ENCODE assay signal across 14 cellular contexts in the genomic region with DNA sequence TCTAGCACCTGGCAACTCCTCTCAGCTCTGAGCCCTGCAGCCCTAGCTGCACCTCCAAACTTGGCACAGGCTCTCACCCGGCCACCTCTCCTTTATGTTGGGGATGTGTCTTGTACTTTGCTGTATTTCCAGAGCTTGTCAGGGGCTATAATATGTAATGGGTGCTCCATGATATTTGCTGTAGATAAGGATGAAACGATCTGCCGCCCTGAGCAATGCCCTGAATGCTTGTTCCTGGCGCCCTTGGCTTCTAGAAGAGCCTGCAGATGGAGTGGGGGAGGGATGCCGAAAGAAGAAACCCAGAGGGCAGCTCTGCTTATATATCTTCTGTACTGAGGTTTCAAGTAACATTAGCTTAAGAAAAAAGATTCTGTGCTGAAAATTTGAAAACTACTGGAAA. TPM values are rescaled to one million over a fixed set of nuclear protein-coding genes. Genes with fewer than 3 reads are reported as not detected.
DNase-seq lines count a peak whose midpoint lies in the region; TF ChIP-seq lines count a peak whose summit lies in the region.
"Had no signal": no experiment of that assay in that cellular context is flagged by ENCODE, and none has a peak within 500 bp of the region (broad histone marks: within the 10 kb centered on the region; RNA-seq: fewer than 3 reads in every experiment).

No MANE protein-coding gene starts in this region.

- peak overlapping the region in 7 of 11 experiments; percentile 17 to 64 (median 39); a peak in 11 of 22 replicates for H3K27ac ChIP-seq in BLaER1 treated with 17β-estradiol and CSF1 and Interleukin-3, amounts not matched to agents 10 nM and 100 nM
- H3K27ac ChIP-seq in adrenal gland, result peak overlapping the region; percentile 19 to 88 (median 69)
- peak overlapping the region; percentile 93 for H3K27ac ChIP-seq in hepatocyte
- peak overlapping the region; percentile 55 for H3K27ac ChIP-seq in skeletal muscle tissue (ENCODE audit: low read depth, low read length)

- no peaks in the 10 kb centered on the region for H4K20me1 ChIP-seq in BLaER1 treated with 17β-estradiol and CSF1 and Interleukin-3, amounts not matched to agents 10 nM and 100 nM
- no peaks in the 10 kb centered on the region for H4K20me1 ChIP-seq in hepatocyte (ENCODE audit: insufficient read depth, poor library complexity, severe bottlenecking)

- H3K27me3 ChIP-seq in BLaER1 treated with 17β-estradiol and CSF1 and Interleukin-3, amounts not matched to agents 10 nM and 100 nM, result no peaks in the 10 kb centered on the region
- H3K27me3 ChIP-seq in adrenal gland (no peaks in the 10 kb centered on the region), hepatocyte (no peaks in the 10 kb centered on the region), skeletal muscle tissue (ENCODE audit: control insufficient read depth in 3 of 3, insufficient read depth in 3 of 3, low read length in 3 of 3) (no peaks in the 10 kb centered on the region)

- H2AFZ ChIP-seq in hepatocyte, result no peak overlapping the region

- no peaks in the 10 kb centered on the region for H3K9me2 ChIP-seq in hepatocyte (replicated peaks; ENCODE audit: insufficient read depth)

- H3K9ac ChIP-seq in BLaER1 treated with 17β-estradiol and CSF1 and Interleukin-3, amounts not matched to agents 10 nM and 100 nM, result peak overlapping the region in 3 of 11 experiments; percentile 19 to 37 (median 33); a peak in 2 of 22 replicates
- H3K9ac ChIP-seq in skeletal muscle tissue (ENCODE audit: low read depth in 1 of 3, low read length in 3 of 3), result no peak overlapping the region

- no peak overlapping the region for H3K4me3 ChIP-seq in BLaER1 treated with 17β-estradiol and CSF1 and Interleukin-3, amounts not matched to agents 10 nM and 100 nM
- H3K4me3 ChIP-seq in adrenal gland, result no peak overlapping the region
- H3K4me3 ChIP-seq in hepatocyte, result no peak overlapping the region
- no peak overlapping the region for H3K4me3 ChIP-seq in skeletal muscle tissue (ENCODE audit: low read length in 3 of 3)
- H3K4me3 ChIP-seq: thoracic aorta had no signal

- intact Hi-C loops in adrenal gland (cut with DNase I), result no loop called here

- DNase-seq in adrenal gland (no peak), hepatocyte (ENCODE audit: low spot score) (peak; percentile 53), islet precursor cell (no peak), KG1 (lab: John Stamatoyannopoulos, UW) (no peak), SHP77 (lab: John Stamatoyannopoulos, UW) (no peak)
- no peak for DNase-seq in activated naive CD4-positive, alpha-beta T cell treated with anti-CD3 and anti-CD28 coated beads, Interleukin-2, amount 50 U/mL, for 16 hours
- DNase-seq: activated naive CD4-positive, alpha-beta T cell; AML-193; DMS 273 treated with DMSO at 0.1 percent for 48 hours; NCI-H69; RPMI8226 had no signal

- no peaks in the 10 kb centered on the region for H3K9me3 ChIP-seq in BLaER1 treated with 17β-estradiol and CSF1 and Interleukin-3, amounts not matched to agents 10 nM and 100 nM (replicated peaks in 1 of 11)
- H3K9me3 ChIP-seq in adrenal gland (replicated peaks in 1 of 3) (no peaks in the 10 kb centered on the region), hepatocyte (ENCODE audit: low read depth) (no peaks in the 10 kb centered on the region), skeletal muscle tissue (ENCODE audit: control insufficient read depth in 3 of 3, low read length in 3 of 3) (no peaks in the 10 kb centered on the region)
- H3K9me3 ChIP-seq: thoracic aorta had no signal

- TF ChIP-seq CTCF in adrenal gland (IDR thresholded peaks at IDR 0.05) (no peak), hepatocyte (IDR thresholded peaks at IDR 0.05; ENCODE audit: poor library complexity) (no peak)

- TF ChIP-seq POLR2A in adrenal gland (IDR thresholded peaks at IDR 0.05), result no peak

- peak overlapping the region; percentile 31 to 80 (median 63) for H3K4me2 ChIP-seq in BLaER1 treated with 17β-estradiol and CSF1 and Interleukin-3, amounts not matched to agents 10 nM and 100 nM
- peak overlapping the region; percentile 48 for H3K4me2 ChIP-seq in hepatocyte

- WGBS in adrenal gland, 4 donors, result 83 to 92% (median 89%) methylated on average over 5 of the region's 5 CpGs
- 53% methylated on average over 5 of the region's 5 CpGs for WGBS in hepatocyte (ENCODE audit: low lambda C conversion rate, missing lambda C conversion rate)

- peaks cover 28 to 65% (median 39%) of the 10 kb centered on the region in 10 experiments for H3K4me1 ChIP-seq in BLaER1 treated with 17β-estradiol and CSF1 and Interleukin-3, amounts not matched to agents 10 nM and 100 nM
- H3K4me1 ChIP-seq in adrenal gland (replicated peaks in 1 of 2), result peaks cover 5 to 10% of the 10 kb centered on the region in 2 donors
- peaks cover 32% of the 10 kb centered on the region for H3K4me1 ChIP-seq in hepatocyte (ENCODE audit: insufficient read depth)
- peaks cover 4 to 9% (median 6%) of the 10 kb centered on the region in 3 donors for H3K4me1 ChIP-seq in skeletal muscle tissue (ENCODE audit: control insufficient read depth in 3 of 3, insufficient read depth in 3 of 3, low read length in 3 of 3)

- H3K36me3 ChIP-seq in BLaER1 treated with 17β-estradiol and CSF1 and Interleukin-3, amounts not matched to agents 10 nM and 100 nM, result no peaks in the 10 kb centered on the region
- H3K36me3 ChIP-seq in adrenal gland (replicated peaks in 1 of 2) (no peaks in the 10 kb centered on the region), hepatocyte (replicated peaks; ENCODE audit: insufficient read depth, low read depth) (no peaks in the 10 kb centered on the region), skeletal muscle tissue (ENCODE audit: control insufficient read depth in 3 of 3, insufficient read depth in 3 of 3, low read length in 3 of 3) (no peaks in the 10 kb centered on the region)
- H3K36me3 ChIP-seq: thoracic aorta had no signal

- H3K79me2 ChIP-seq in hepatocyte, result peaks cover 48% of the 10 kb centered on the region

RNA-seq across cellular contexts. Expression of gene ZBTB38, which starts 35.9 kb away (rescaled TPM):
- total RNA-seq in adrenal gland, result 100 to 1,000 TPM; 116 to 231 (median 167) TPM
- polyA plus RNA-seq in adrenal gland, result 10 to 100 TPM; 12.0 to 73.9 (median 14.5) TPM
- 122 and 140 TPM in 2 replicates for total RNA-seq in hepatocyte
- 31.6 and 32.7 TPM in 2 replicates for polyA plus RNA-seq in hepatocyte
- 29.7 TPM for total RNA-seq in skeletal muscle tissue

Comparison
In these comparisons a context has a peak if more than half of its experiments do, and no peak if none do; other contexts are left out.
1. H3K27ac ChIP-seq: peak in every context shown above with its lines; median percentile 93 in hepatocyte; 69 in adrenal gland; 55 in skeletal muscle tissue; 39 in BLaER1 treated with 17β-estradiol and CSF1 and Interleukin-3, amounts not matched to agents 10 nM and 100 nM.